17 cellular contexts compared by ENCODE assay signal in the genomic region with DNA sequence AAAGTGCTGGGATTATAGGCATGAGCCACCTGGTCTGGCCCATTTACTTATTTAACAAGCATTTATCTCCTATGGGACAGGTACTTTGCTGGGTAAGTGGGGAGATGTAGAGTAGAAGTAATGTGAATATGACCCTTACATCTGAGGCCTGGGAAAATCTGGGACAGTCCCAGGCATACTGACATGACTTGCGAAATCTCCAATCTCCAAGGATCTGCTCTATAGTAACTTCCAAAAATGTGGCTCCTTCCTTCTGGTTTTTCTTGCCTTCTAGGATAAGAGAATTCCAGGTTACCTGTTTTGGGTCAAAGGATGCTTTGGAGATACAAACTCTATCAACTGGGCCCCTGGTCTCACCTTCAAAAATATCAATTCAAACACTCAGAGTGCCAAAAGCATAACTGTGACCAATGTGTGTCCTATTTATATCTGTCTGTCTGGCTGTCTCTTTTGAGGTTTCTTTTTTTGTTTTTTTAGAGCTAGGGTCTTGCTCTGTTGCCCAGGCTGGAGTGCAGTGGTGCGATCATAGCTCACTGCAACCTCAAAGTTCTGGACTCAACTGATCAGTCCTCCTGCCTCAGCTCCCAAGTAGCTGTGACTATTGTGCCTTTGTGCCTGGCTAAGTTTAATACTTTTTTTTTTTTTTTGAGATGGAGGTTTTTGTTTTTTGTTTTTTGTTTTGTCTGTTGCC. TPM values are rescaled to one million over a fixed set of nuclear protein-coding genes. Genes with fewer than 3 reads are reported as not detected.
DNase-seq lines count a peak whose midpoint lies in the region; ATAC-seq, FAIRE-seq and TF ChIP-seq lines count a peak whose summit lies in the region.
"Had no signal": no experiment of that assay in that cellular context is flagged by ENCODE, and none has a peak within 500 bp of the region (broad histone marks: within the 10 kb centered on the region; RNA-seq: fewer than 3 reads in every experiment).

No MANE protein-coding gene starts in this region.

- TF ChIP-seq EP300 in K562 (IDR thresholded peaks at IDR 0.05; ENCODE audit: low read length): no peak

- no peak for TF ChIP-seq POLR2A in K562 (conservative IDR thresholded peaks at IDR 0.05)

- no peaks in the 10 kb centered on the region for H3K9me1 ChIP-seq in K562 (ENCODE audit: control insufficient read depth, insufficient read depth, low read length)

- in situ Hi-C loops in K562 (cut with MboI): no loop called here

- H3K27ac ChIP-seq in DOHH2 (ENCODE audit: low read depth, low read length): peak overlapping the region; percentile 59
- no peak overlapping the region for H3K27ac ChIP-seq in K562 (ENCODE audit: extremely low read depth, low read depth, low read length)
- H3K27ac ChIP-seq: KMS-11 had no signal

- POLR2A ChIA-PET in K562 (lab: Yijun Ruan, JAX): interaction anchor here (0.6 to 0.7 kb wide), 2 partner anchors 12 to 368 kb away, joined by 3 read pairs; a partner anchor contains a TSS

- H3K27me3 Mint-ChIP-seq in stimulated activated naive B cell treated with anti-CD40 and anti-IgM and Interleukin-4, amounts not matched to agents 10 μg/mL and 1 μg/mL and 100 μg/mL, for 72 hours: no peaks in the 10 kb centered on the region
- no peaks in the 10 kb centered on the region for H3K27me3 Mint-ChIP-seq in stimulated activated memory B cell treated with anti-CD40 and anti-IgM and Interleukin-4, amounts not matched to agents 10 μg/mL and 1 μg/mL and 100 μg/mL, for 72 hours
- H3K27me3 Mint-ChIP-seq: CD4-positive, alpha-beta T cell; IgD-negative memory B cell had no signal

- H3K27me3 ChIP-seq in DOHH2 (ENCODE audit: control insufficient read depth, low read length) (no peaks in the 10 kb centered on the region), K562 (ENCODE audit: control insufficient read depth in 2 of 2, insufficient read depth in 2 of 2, low read length in 2 of 2) (no peaks in the 10 kb centered on the region)

- 87% methylated on average over 2 of the region's 2 CpGs for WGBS in K562 (ENCODE audit: insufficient coverage, low coverage, missing lambda C conversion rate)

- ATAC-seq in K562: no peak
- peak; percentile 46 to 75 for ATAC-seq in stimulated activated naive B cell treated with anti-CD40 and anti-IgM and Interleukin-4, amounts not matched to agents 10 μg/mL and 1 μg/mL and 100 μg/mL, for 72 hours (replicated peaks)
- ATAC-seq in stimulated activated memory B cell treated with anti-CD40 and anti-IgM and Interleukin-4, amounts not matched to agents 10 μg/mL and 1 μg/mL and 100 μg/mL, for 72 hours: no peak

- no peak for TF ChIP-seq CTCF in DOHH2 (IDR thresholded peaks at IDR 0.05; ENCODE audit: low read depth, low read length, poor library complexity, severe bottlenecking)
- TF ChIP-seq CTCF in K562 (IDR thresholded peaks at IDR 0.05 in 2 of 3, conservative IDR thresholded peaks at IDR 0.05 in 1 of 3; ENCODE audit: insufficient read depth in 2 of 3, low read depth in 1 of 3, low read length in 3 of 3): no peak

- peak; percentile 55 for DNase-seq in NAMALWA (ENCODE audit: low spot score)
- no peak for DNase-seq in K562 (ENCODE audit: extremely low read depth in 1 of 4, low spot score in 3 of 4)
- DNase-seq in stimulated activated naive B cell treated with anti-CD40 and anti-IgM and Interleukin-4, amounts not matched to agents 10 μg/mL and 1 μg/mL and 100 μg/mL, for 72 hours: no peak
- no peak for DNase-seq in A172 (ENCODE audit: low spot score)
- DNase-seq in NCI-H1105 (lab: John Stamatoyannopoulos, UW): no peak
- DNase-seq: C1 segment of cervical spinal cord; Calu3; CD4-positive, alpha-beta T cell; DMS 273 treated with DMSO at 0.1 percent for 48 hours; GOT3 had no signal

- 0 out of 2 replicates have a peak, but pooled peaks cover 3% of the 10 kb centered on the region for H3F3A ChIP-seq in DOHH2 (ENCODE audit: control insufficient read depth, insufficient read depth)

- no peak overlapping the region for H2AFZ ChIP-seq in K562 (ENCODE audit: low read depth, low read length)

- H3K79me2 ChIP-seq in DOHH2 (ENCODE audit: control insufficient read depth, low read length): no peaks in the 10 kb centered on the region
- H3K79me2 ChIP-seq in K562 (ENCODE audit: control insufficient read depth, insufficient read depth, low read length): no peaks in the 10 kb centered on the region

- H3K9me2 ChIP-seq in DOHH2 (replicated peaks; ENCODE audit: control insufficient read depth, low read length): no peaks in the 10 kb centered on the region

- H3K36me3 ChIP-seq in DOHH2 (ENCODE audit: control insufficient read depth, low read length) (no peaks in the 10 kb centered on the region), K562 (ENCODE audit: control insufficient read depth, insufficient read depth, low read length) (no peaks in the 10 kb centered on the region)
- H3K36me3 ChIP-seq: HAP-1 had no signal

- CTCF ChIA-PET in K562 (lab: Yijun Ruan, JAX; ENCODE audit: low intra/inter-chr PET ratio): no interaction called here

- H3K4me2 ChIP-seq in DOHH2 (ENCODE audit: low read length) (peak overlapping the region; percentile 69), K562 (ENCODE audit: insufficient read depth, low read length) (no peak overlapping the region)
- H3K4me2 ChIP-seq: KMS-11 had no signal

- H3K27ac Mint-ChIP-seq in stimulated activated naive B cell treated with anti-CD40 and anti-IgM and Interleukin-4, amounts not matched to agents 10 μg/mL and 1 μg/mL and 100 μg/mL, for 72 hours: peak overlapping the region; percentile 81
- H3K27ac Mint-ChIP-seq in stimulated activated memory B cell treated with anti-CD40 and anti-IgM and Interleukin-4, amounts not matched to agents 10 μg/mL and 1 μg/mL and 100 μg/mL, for 72 hours: no peak overlapping the region
- H3K27ac Mint-ChIP-seq: CD4-positive, alpha-beta T cell; IgD-negative memory B cell had no signal

- TF ChIP-seq RAD21 in K562 (CRISPR knock-in tag; conservative IDR thresholded peaks at IDR 0.05 in 1 of 2, IDR thresholded peaks at IDR 0.05 in 1 of 2): no peak

- no peaks in the 10 kb centered on the region for H3K36me3 Mint-ChIP-seq in stimulated activated naive B cell treated with anti-CD40 and anti-IgM and Interleukin-4, amounts not matched to agents 10 μg/mL and 1 μg/mL and 100 μg/mL, for 72 hours
- no peaks in the 10 kb centered on the region for H3K36me3 Mint-ChIP-seq in stimulated activated memory B cell treated with anti-CD40 and anti-IgM and Interleukin-4, amounts not matched to agents 10 μg/mL and 1 μg/mL and 100 μg/mL, for 72 hours
- H3K36me3 Mint-ChIP-seq: IgD-negative memory B cell had no signal

- H3K9ac ChIP-seq in K562 (ENCODE audit: insufficient read depth in 1 of 2, low read depth in 2 of 2, low read length in 2 of 2): no peak overlapping the region
- H3K9ac ChIP-seq: KMS-11 had no signal

- H3K9me3 ChIP-seq in DOHH2 (ENCODE audit: control insufficient read depth, insufficient read depth, low read length) (no peaks in the 10 kb centered on the region), K562 (replicated peaks; ENCODE audit: control insufficient read depth, insufficient read depth, low read depth, low read length) (no peaks in the 10 kb centered on the region)
- H3K9me3 ChIP-seq: HAP-1 had no signal

- H4K20me1 ChIP-seq in DOHH2 (ENCODE audit: control insufficient read depth, insufficient read depth, low read depth, low read length) (no peaks in the 10 kb centered on the region), K562 (replicated peaks; ENCODE audit: control insufficient read depth, insufficient read depth, low read length) (no peaks in the 10 kb centered on the region)

- peak overlapping the region in 1 of 2 donors; percentile 50 for H3K4me3 Mint-ChIP-seq in stimulated activated naive B cell treated with anti-CD40 and anti-IgM and Interleukin-4, amounts not matched to agents 10 μg/mL and 1 μg/mL and 100 μg/mL, for 72 hours
- H3K4me3 Mint-ChIP-seq in stimulated activated memory B cell treated with anti-CD40 and anti-IgM and Interleukin-4, amounts not matched to agents 10 μg/mL and 1 μg/mL and 100 μg/mL, for 72 hours: no peak overlapping the region
- H3K4me3 Mint-ChIP-seq: CD4-positive, alpha-beta T cell had no signal

- intact Hi-C loops in K562 (cut with micrococcal nuclease): no loop called here

- BruUV-seq in K562 (replicated peaks; lab: Mats Ljungman, UMichigan): no TSS peak

- peak overlapping the region; percentile 60 for H3K4me3 ChIP-seq in DOHH2 (ENCODE audit: low read length)
- H3K4me3 ChIP-seq in K562: no peak overlapping the region
- H3K4me3 ChIP-seq: HAP-1 had no signal

- H3K4me1 ChIP-seq in DOHH2 (ENCODE audit: control insufficient read depth, low read length) (peaks cover 63% of the 10 kb centered on the region), K562 (replicated peaks in 1 of 2; ENCODE audit: control insufficient read depth in 2 of 2, insufficient read depth in 2 of 2, low read length in 2 of 2) (no peaks in the 10 kb centered on the region)
- H3K4me1 ChIP-seq: HAP-1 had no signal

- H3K4me1 Mint-ChIP-seq in stimulated activated naive B cell treated with anti-CD40 and anti-IgM and Interleukin-4, amounts not matched to agents 10 μg/mL and 1 μg/mL and 100 μg/mL, for 72 hours: peaks cover 6 to 17% of the 10 kb centered on the region in 2 donors
- peaks cover 6% of the 10 kb centered on the region for H3K4me1 Mint-ChIP-seq in stimulated activated memory B cell treated with anti-CD40 and anti-IgM and Interleukin-4, amounts not matched to agents 10 μg/mL and 1 μg/mL and 100 μg/mL, for 72 hours

- no peak for FAIRE-seq in K562 (lab: Jason Lieb, UNC)
- FAIRE-seq: G401.6, GM12891 had no signal

- H3K9me3 Mint-ChIP-seq in stimulated activated naive B cell treated with anti-CD40 and anti-IgM and Interleukin-4, amounts not matched to agents 10 μg/mL and 1 μg/mL and 100 μg/mL, for 72 hours: no peaks in the 10 kb centered on the region
- H3K9me3 Mint-ChIP-seq in stimulated activated memory B cell treated with anti-CD40 and anti-IgM and Interleukin-4, amounts not matched to agents 10 μg/mL and 1 μg/mL and 100 μg/mL, for 72 hours: no peaks in the 10 kb centered on the region
- H3K9me3 Mint-ChIP-seq: CD4-positive, alpha-beta T cell; IgD-negative memory B cell had no signal

RNA-seq across cellular contexts. Expression of a gene that starts 11.7 kb away (rescaled TPM):
- 56.9 and 64.3 TPM in 2 replicates for total RNA-seq in K562 (2011; cell fraction: chromatin; rRNA removed; ENCODE audit: low replicate concordance)
- 33.0 and 36.0 TPM in 2 replicates for total RNA-seq in K562 (2011; cell fraction: nucleolus; rRNA removed)
- total RNA-seq in K562 (2011; cell fraction: nucleoplasm; rRNA removed): 32.8 and 33.1 TPM in 2 replicates
- total RNA-seq in K562 (2014; rRNA removed) (15.5 and 17.4 TPM in 2 replicates), K562 (2014; rRNA removed; fragmentation: Illumina TruSeq; extraction: Trizol) (14.9 and 16.9 TPM in 2 replicates), K562 (2015; rRNA removed; fragmentation: Illumina TruSeq; extraction: Trizol) (16.1 and 16.5 TPM in 2 replicates), K562 (2021) (23.8 and 29.0 TPM in 2 replicates)
- polyA plus RNA-seq in K562 (2011; rRNA removed) (15.7 and 16.8 TPM in 2 replicates), K562 (2014; fragmentation: Illumina TruSeq; extraction: Trizol) (21.7 and 22.5 TPM in 2 replicates), K562 (2014; fragmentation: Nextera tagmentation; extraction: Ambion mirVana) (1 to 10 TPM; 5.0 to 6.7 TPM), K562 (2014; rRNA removed) (12.7 and 15.6 TPM in 2 replicates)
- polyA plus RNA-seq in K562 (2011; cell fraction: cytosol; rRNA removed): 13.0 and 13.9 TPM in 2 replicates
- polyA plus RNA-seq in K562 (2011; cell fraction: nucleus; rRNA removed): 30.2 and 41.3 TPM in 2 replicates
- 14.1 and 15.7 TPM in 2 replicates for polyA plus RNA-seq in K562 (2012)
- polyA minus RNA-seq in K562 (2011; rRNA and poly(A)+ RNA removed): 30.8 and 34.8 TPM in 2 replicates
- 17.8 and 22.9 TPM in 2 replicates for polyA minus RNA-seq in K562 (2011; cell fraction: cytosol; rRNA and poly(A)+ RNA removed)
- polyA minus RNA-seq in K562 (2011; cell fraction: nucleus; rRNA and poly(A)+ RNA removed): 23.2 and 32.0 TPM in 2 replicates
- 4.8 and 5.4 TPM in 2 replicates for total RNA-seq in A172 (2014; rRNA removed; shearing (Covaris generic))

Comparison
In these comparisons a context has a peak if more than half of its experiments do, and no peak if none do; other contexts are left out.
1. ATAC-seq: peak in stimulated activated naive B cell treated with anti-CD40 and anti-IgM and Interleukin-4, amounts not matched to agents 10 μg/mL and 1 μg/mL and 100 μg/mL, for 72 hours (2 of 2); none in K562 (single experiment) and stimulated activated memory B cell treated with anti-CD40 and anti-IgM and Interleukin-4, amounts not matched to agents 10 μg/mL and 1 μg/mL and 100 μg/mL, for 72 hours (single experiment).